Comparison of ENCODE assay signal across 11 cellular contexts in genomic region chr22:31957970-31958594, GRCh38.
"Had no signal": no experiment of that assay in that cellular context is flagged by ENCODE, and none has a peak within 500 bp of the region (broad histone marks: within the 10 kb centered on the region; RNA-seq: fewer than 3 reads in every experiment).

No MANE protein-coding gene starts in this region.

- H3K4me3 Mint-ChIP-seq: activated naive CD8-positive, alpha-beta T cell; stimulated activated memory B cell treated with anti-CD40 and anti-IgM and Interleukin-4, amounts not matched to agents 10 μg/mL and 1 μg/mL and 100 μg/mL, for 72 hours had no signal

- H3K9me3 Mint-ChIP-seq: activated T-cell treated with anti-CD3 and anti-CD28 coated beads, Interleukin-2, amount 50 U/mL, for 4 hours; stimulated activated memory B cell treated with anti-CD40 and anti-IgM and Interleukin-4, amounts not matched to agents 10 μg/mL and 1 μg/mL and 100 μg/mL, for 72 hours had no signal

- H3K27ac Mint-ChIP-seq: activated naive CD8-positive, alpha-beta T cell; stimulated activated memory B cell treated with anti-CD40 and anti-IgM and Interleukin-4, amounts not matched to agents 10 μg/mL and 1 μg/mL and 100 μg/mL, for 72 hours had no signal

- DNase-seq: activated gamma-delta T cell, anterior cingulate cortex, colonic mucosa, heart right ventricle, mesenchymal stem cell, small intestine, trophoblast cell had no signal

- H3K27me3 Mint-ChIP-seq: activated naive CD8-positive, alpha-beta T cell; stimulated activated memory B cell treated with anti-CD40 and anti-IgM and Interleukin-4, amounts not matched to agents 10 μg/mL and 1 μg/mL and 100 μg/mL, for 72 hours had no signal

- ATAC-seq: heart right ventricle; left lobe of liver; stimulated activated memory B cell treated with anti-CD40 and anti-IgM and Interleukin-4, amounts not matched to agents 10 μg/mL and 1 μg/mL and 100 μg/mL, for 72 hours had no signal
